In genomic region chr17:32569171-32570080, GRCh38 we compare ENCODE assay signal across 9 cellular contexts.
DNase-seq lines count a peak whose midpoint lies in the region; ATAC-seq and TF ChIP-seq lines count a peak whose summit lies in the region.
"Had no signal": no experiment of that assay in that cellular context is flagged by ENCODE, and none has a peak within 500 bp of the region (broad histone marks: within the 10 kb centered on the region; RNA-seq: fewer than 3 reads in every experiment).

No MANE protein-coding gene starts in this region.

- H3K79me2 ChIP-seq in PC-3 (ENCODE audit: low read length) = no peaks in the 10 kb centered on the region

- H3K9me3 ChIP-seq in PC-3 (ENCODE audit: low read length) (no peaks in the 10 kb centered on the region), tibial nerve (no peaks in the 10 kb centered on the region)

- no peak overlapping the region for H3K9ac ChIP-seq in PC-3 (ENCODE audit: low read length)

- H3K27ac ChIP-seq in PC-3 (ENCODE audit: low read length) (peak overlapping the region; percentile 72), tibial nerve (no peak overlapping the region)

- no peaks in the 10 kb centered on the region for H3F3A ChIP-seq in PC-3 (ENCODE audit: low read length, unreplicated experiment)

- no peaks in the 10 kb centered on the region for H4K20me1 ChIP-seq in PC-3 (ENCODE audit: low read length)

- H3K4me1 ChIP-seq in PC-3 (ENCODE audit: insufficient read depth, low read length) = peaks cover 26% of the 10 kb centered on the region
- H3K4me1 ChIP-seq in tibial nerve = no peaks in the 10 kb centered on the region

- no peak overlapping the region for H2AFZ ChIP-seq in PC-3 (ENCODE audit: low read length)

- 68 to 70% methylated on average over 7 of the region's 7 CpGs for WGBS in tibial nerve, 2 donors

- peak overlapping the region; percentile 34 for H3K4me2 ChIP-seq in PC-3 (ENCODE audit: low read length)

- POLR2A ChIA-PET in PC-3 (lab: Charles Lee; ENCODE audit: unreplicated experiment) = no interaction called here

- no peaks in the 10 kb centered on the region for H3K36me3 ChIP-seq in GM06990 (ENCODE audit: control insufficient read depth, insufficient read depth, low read length)
- H3K36me3 ChIP-seq in PC-3 (ENCODE audit: low read depth, low read length) = no peaks in the 10 kb centered on the region
- H3K36me3 ChIP-seq in kidney epithelial cell (ENCODE audit: control insufficient read depth, insufficient read depth, low read length) = no peaks in the 10 kb centered on the region
- no peaks in the 10 kb centered on the region for H3K36me3 ChIP-seq in tibial nerve

- H3K9me2 ChIP-seq in PC-3 (replicated peaks; ENCODE audit: low read length) = no peaks in the 10 kb centered on the region

- no peak for TF ChIP-seq EP300 in tibial nerve (IDR thresholded peaks at IDR 0.05)

- intact Hi-C loops in PC-3 (cut with micrococcal nuclease) = no loop called here

- DNase-seq in GM06990 (ENCODE audit: extremely low read depth, insufficient read length) (peak; percentile 56), PC-3 (peak; percentile 77), kidney epithelial cell (ENCODE audit: low read depth) (peak; percentile 58), AML-193 (lab: John Stamatoyannopoulos, UW) (no peak), tibial nerve (ENCODE audit: low spot score in 2 of 2) (no peak)
- no peak for DNase-seq in activated naive CD4-positive, alpha-beta T cell (lab: John Stamatoyannopoulos, UW)

- CTCF ChIA-PET in PC-3 (lab: Charles Lee) = no interaction called here

- H3K27me3 ChIP-seq in GM06990 (replicated peaks; ENCODE audit: control insufficient read depth, insufficient read depth, low read length) (no peaks in the 10 kb centered on the region), PC-3 (ENCODE audit: low read length) (no peaks in the 10 kb centered on the region), kidney epithelial cell (ENCODE audit: control insufficient read depth, insufficient read depth, low read length) (no peaks in the 10 kb centered on the region), tibial nerve (no peaks in the 10 kb centered on the region)

- BruUV-seq in PC-3 (replicated peaks; lab: Mats Ljungman, UMichigan) = no TSS peak

- no peak for TF ChIP-seq POLR2A in tibial nerve (IDR thresholded peaks at IDR 0.05)

- TF ChIP-seq CTCF in GM06990 (IDR thresholded peaks at IDR 0.05; ENCODE audit: insufficient read depth, low read length, poor library complexity, severe bottlenecking) (no peak), PC-3 (conservative IDR thresholded peaks at IDR 0.05; ENCODE audit: low read depth, low read length) (no peak), kidney epithelial cell (IDR thresholded peaks at IDR 0.05; ENCODE audit: insufficient read depth, low read length, poor library complexity, severe bottlenecking) (no peak), tibial nerve (IDR thresholded peaks at IDR 0.05) (no peak)

- H3K4me3 ChIP-seq in GM06990 (replicated peaks; ENCODE audit: low read depth, low read length) = no peak overlapping the region
- H3K4me3 ChIP-seq in PC-3 (ENCODE audit: low read length) = no peak overlapping the region
- H3K4me3 ChIP-seq in kidney epithelial cell (ENCODE audit: low read depth, low read length) = no peak overlapping the region
- no peak overlapping the region for H3K4me3 ChIP-seq in tibial nerve
- H3K4me3 ChIP-seq: K562 had no signal

- ATAC-seq in GM21786 (IDR thresholded peaks at IDR 0.05; ENCODE audit: unreplicated experiment) (peak; percentile 48), PC-3 (peak; percentile 80), GM18519 (IDR thresholded peaks at IDR 0.05; ENCODE audit: low FRiP score, unreplicated experiment) (no peak)
- ATAC-seq: K562 had no signal

Comparison
In these comparisons a context has a peak if more than half of its experiments do, and no peak if none do; other contexts are left out.
1. DNase-seq: peak in GM06990 (single experiment), PC-3 (single experiment) and kidney epithelial cell (single experiment); none in AML-193 (0 of 2), tibial nerve (0 of 2) and activated naive CD4-positive, alpha-beta T cell (0 of 4).